21 cellular contexts compared by ENCODE assay signal in genomic region chr1:158037008-158037875, GRCh38. TPM values are rescaled to one million over a fixed set of nuclear protein-coding genes. Genes with fewer than 3 reads are reported as not detected.
DNase-seq lines count a peak whose midpoint lies in the region; ATAC-seq and TF ChIP-seq lines count a peak whose summit lies in the region.
"Had no signal": no experiment of that assay in that cellular context is flagged by ENCODE, and none has a peak within 500 bp of the region (broad histone marks: within the 10 kb centered on the region; RNA-seq: fewer than 3 reads in every experiment).

No MANE protein-coding gene starts in this region.

- CTCF ChIA-PET in SK-N-SH (lab: Yijun Ruan, JAX) (interaction anchor here (0.6 to 1.3 kb wide), 8 partner anchors 9 to 88 kb away, joined by 3 to 7 read pairs (median 3); no protein-coding TSS in a partner anchor), mammary epithelial cell (lab: Charles Lee; ENCODE audit: low non-redundant PET) (interaction anchor here (0.8 to 1.3 kb wide), 3 partner anchors 17 to 179 kb away, joined by 5 to 9 read pairs (median 5); no protein-coding TSS in a partner anchor)

- no peak overlapping the region for H3K4ac ChIP-seq in mesendoderm (ENCODE audit: low read depth, low read length)

- H3K18ac ChIP-seq in mesendoderm (ENCODE audit: low read length): peak overlapping the region; percentile 0

- peak overlapping the region; percentile 32 for H2BK5ac ChIP-seq in mesendoderm (ENCODE audit: low read length)

- no peak overlapping the region for H2BK120ac ChIP-seq in mesendoderm (ENCODE audit: low read depth, low read length)

- H3K79me1 ChIP-seq in mesendoderm (ENCODE audit: low read length): peaks cover 25% of the 10 kb centered on the region

- no TSS peak for BruUV-seq in mammary epithelial cell (replicated peaks; lab: Mats Ljungman, UMichigan)

- H3K9me3 ChIP-seq in SK-N-SH (no peaks in the 10 kb centered on the region), mammary epithelial cell (replicated peaks; ENCODE audit: insufficient read depth, low read length) (no peaks in the 10 kb centered on the region), vagina (no peaks in the 10 kb centered on the region), Peyer's patch (no peaks in the 10 kb centered on the region)
- H3K9me3 ChIP-seq: prostate gland, SJCRH30, tibial nerve had no signal

- H3K27ac ChIP-seq in SK-N-SH (ENCODE audit: low read depth in 2 of 2, low read length in 1 of 2) (peak overlapping the region; percentile 18 to 55; a peak in 3 of 4 replicates), mammary epithelial cell (ENCODE audit: insufficient read depth, low read depth, low read length) (peak overlapping the region; percentile 51), mesendoderm (ENCODE audit: low read depth, low read length) (peak overlapping the region; percentile 45), vagina (peak overlapping the region; percentile 30), Peyer's patch (no peak overlapping the region)
- H3K27ac ChIP-seq: prostate gland, SJCRH30 had no signal

- H3F3A ChIP-seq in SK-N-SH (replicated peaks; ENCODE audit: insufficient read depth): peaks cover 20% of the 10 kb centered on the region

- H3K36me3 ChIP-seq in SK-N-SH (replicated peaks in 1 of 2; ENCODE audit: control insufficient read depth in 1 of 2, insufficient read depth in 2 of 2, low read length in 1 of 2) (peaks cover 0 to 9% of the 10 kb centered on the region in 2 experiments), mammary epithelial cell (ENCODE audit: insufficient read depth, low read length) (peaks cover 3% of the 10 kb centered on the region), mesendoderm (ENCODE audit: control insufficient read depth, insufficient read depth, low read length) (no peaks in the 10 kb centered on the region), vagina (no peaks in the 10 kb centered on the region), Peyer's patch (no peaks in the 10 kb centered on the region)
- H3K36me3 ChIP-seq: prostate gland, SJCRH30 had no signal

- in situ Hi-C loops in mammary epithelial cell (cut with MboI; ENCODE audit: low sequenced_read_pairs in 2 of 2): no loop called here

- intact Hi-C loops in mammary epithelial cell (cut with micrococcal nuclease): loop anchor here (1.0 to 5.0 kb wide), 3 partner anchors 34 to 85 kb away; no protein-coding TSS in a partner anchor
- intact Hi-C loops in vagina (cut with DNase I): loop anchor here (5.0 kb wide), 1 partner anchor 45 kb away; the partner anchor contains the start of gene KIRREL1

- H3K27me3 ChIP-seq in SK-N-SH (ENCODE audit: insufficient read depth) (no peaks in the 10 kb centered on the region), mammary epithelial cell (ENCODE audit: insufficient read depth, low read length) (no peaks in the 10 kb centered on the region), mesendoderm (ENCODE audit: insufficient read depth, low read length, poor library complexity) (no peaks in the 10 kb centered on the region), vagina (no peaks in the 10 kb centered on the region), Peyer's patch (no peaks in the 10 kb centered on the region)
- H3K27me3 ChIP-seq: SJCRH30, tibial nerve had no signal

- H2BK15ac ChIP-seq in mesendoderm (replicated peaks; ENCODE audit: low read depth): no peak overlapping the region

- no peak overlapping the region for H4K5ac ChIP-seq in mesendoderm (ENCODE audit: low read length)

- no peak overlapping the region for H2AK5ac ChIP-seq in mesendoderm (ENCODE audit: low read length)

- ATAC-seq in SK-N-SH treated with all-trans-retinoic acid at 6 μM for 48 hours (no peak; the same call in 2 of the 3 replicates), HG02981 (IDR thresholded peaks at IDR 0.05; ENCODE audit: unreplicated experiment) (no peak)
- ATAC-seq: activated CD8-positive, alpha-beta memory T cell treated with anti-CD3 and anti-CD28 coated beads, Interleukin-2, amount 10 ng/mL, durations not matched to agents 7 days and 5 days; naive thymus-derived CD4-positive, alpha-beta T cell had no signal

- TF ChIP-seq EP300 in SK-N-SH (IDR thresholded peaks at IDR 0.05; ENCODE audit: borderline replicate concordance in 1 of 2, low read depth in 1 of 2, low read length in 1 of 2): no peak

- peaks cover 5 to 42% of the 10 kb centered on the region in 2 experiments; a peak in 3 of 4 replicates for H3K4me1 ChIP-seq in SK-N-SH (ENCODE audit: control insufficient read depth in 1 of 2, insufficient read depth in 2 of 2, low read depth in 1 of 2, low read length in 1 of 2)
- H3K4me1 ChIP-seq in mammary epithelial cell (ENCODE audit: insufficient read depth, low read length): peaks cover 30% of the 10 kb centered on the region
- peaks cover 12% of the 10 kb centered on the region for H3K4me1 ChIP-seq in mesendoderm (ENCODE audit: control insufficient read depth, low read depth, low read length)
- H3K4me1 ChIP-seq in vagina: peaks cover 44% of the 10 kb centered on the region
- peaks cover 0 to 14% (median 0%) of the 10 kb centered on the region in 4 donors for H3K4me1 ChIP-seq in Peyer's patch
- H3K4me1 ChIP-seq: prostate gland had no signal

- TF ChIP-seq CTCF in SK-N-SH (IDR thresholded peaks at IDR 0.05) (no peak), mammary epithelial cell (conservative IDR thresholded peaks at IDR 0.05 in 1 of 2, IDR thresholded peaks at IDR 0.05 in 1 of 2; ENCODE audit: extremely low read depth in 1 of 2, insufficient read depth in 1 of 2, low read depth in 1 of 2, low read length in 2 of 2) (no peak), vagina (IDR thresholded peaks at IDR 0.05) (no peak), Peyer's patch (IDR thresholded peaks at IDR 0.05) (no peak)

- H4K20me1 ChIP-seq in SK-N-SH (ENCODE audit: insufficient read depth) (peaks cover 59% of the 10 kb centered on the region), mammary epithelial cell (ENCODE audit: insufficient read depth, low read length) (peaks cover under 1% of the 10 kb centered on the region)

- no peak overlapping the region for H3K23ac ChIP-seq in mesendoderm (ENCODE audit: low read length)

- peak overlapping the region; percentile 75 for H3K56ac ChIP-seq in mesendoderm (ENCODE audit: low read length)

- peak overlapping the region; percentile 28 for H4K8ac ChIP-seq in mesendoderm (ENCODE audit: low read depth, low read length)

- TF ChIP-seq RAD21 in SK-N-SH (IDR thresholded peaks at IDR 0.05; ENCODE audit: low read length): no peak

- H3K4me3 ChIP-seq in SK-N-SH (ENCODE audit: low read depth in 2 of 2, low read length in 1 of 2) (0 out of 4 replicates have a peak overlapping the region, but pooled peaks of 1 of the 2 experiments have one; percentile 33), mammary epithelial cell (replicated peaks in 1 of 3; ENCODE audit: insufficient read depth in 1 of 3, low read depth in 2 of 3, low read length in 3 of 3) (no peak overlapping the region), mesendoderm (ENCODE audit: low read length) (no peak overlapping the region), vagina (no peak overlapping the region), Peyer's patch (no peak overlapping the region)
- H3K4me3 ChIP-seq: lung, prostate gland, SJCRH30, tibial nerve had no signal

- H3K9ac ChIP-seq in SK-N-SH (peak overlapping the region; percentile 8; the same call in 1 of the 2 replicates), mammary epithelial cell (ENCODE audit: insufficient read depth, low read length) (no peak overlapping the region), mesendoderm (ENCODE audit: low read length) (no peak overlapping the region)

- TF ChIP-seq POLR2A in vagina (IDR thresholded peaks at IDR 0.05) (no peak), Peyer's patch (IDR thresholded peaks at IDR 0.05) (no peak)

- H3K9me2 ChIP-seq in SK-N-SH: no peaks in the 10 kb centered on the region

- WGBS in SK-N-SH (ENCODE audit: low lambda C conversion rate): 64% methylated on average over 17 of the region's 17 CpGs
- 58% methylated on average over 16 of the region's 17 CpGs for WGBS in mammary epithelial cell (ENCODE audit: low coverage, missing lambda C conversion rate)
- no CpG with 5 or more reads among the region's 17 CpGs for WGBS in mesendoderm (ENCODE audit: extremely low coverage, insufficient coverage, low lambda C conversion rate)

- dilution Hi-C loops in mammary epithelial cell (cut with HindIII; ENCODE audit: low sequenced_read_pairs): no loop called here

- POLR2A ChIA-PET in SK-N-SH (lab: Yijun Ruan, JAX): no interaction called here

- peak overlapping the region; percentile 64; the same call in 1 of the 2 replicates for H3K4me2 ChIP-seq in SK-N-SH
- H3K4me2 ChIP-seq in mammary epithelial cell (ENCODE audit: insufficient read depth, low read depth, low read length): peak overlapping the region; percentile 59
- H3K4me2 ChIP-seq in mesendoderm (ENCODE audit: low read length): no peak overlapping the region

- no peak for DNase-seq in SK-N-SH
- DNase-seq in mammary epithelial cell: no peak
- no peak for DNase-seq in mesendoderm
- DNase-seq in vagina (ENCODE audit: extremely low spot score in 2 of 2): no peak
- DNase-seq in Peyer's patch: no peak
- no peak for DNase-seq in AML-193 (lab: John Stamatoyannopoulos, UW)
- DNase-seq: activated CD4-positive, alpha-beta T cell treated with anti-CD3 and anti-CD28 coated beads for 1 hour; activated CD8-positive, alpha-beta memory T cell treated with anti-CD3 and anti-CD28 coated beads, Interleukin-2, amount 10 ng/mL, durations not matched to agents 7 days and 5 days; CD4-positive, alpha-beta memory T cell; cortex of kidney; glutamatergic neuron; naive thymus-derived CD4-positive, alpha-beta T cell; NCI-H2081 treated with DMSO at 0.1 percent for 48 hours; NCI-H524 treated with DMSO at 0.1 percent for 48 hours; T-helper 9 cell had no signal

- no peak overlapping the region for H2AFZ ChIP-seq in SK-N-SH (ENCODE audit: low read depth)
- H2AFZ ChIP-seq in mammary epithelial cell (ENCODE audit: low read depth, low read length): no peak overlapping the region

- H3K79me2 ChIP-seq in SK-N-SH (ENCODE audit: insufficient read depth): peaks cover 100% of the 10 kb centered on the region
- H3K79me2 ChIP-seq in mammary epithelial cell (ENCODE audit: insufficient read depth, low read length): peaks cover 93% of the 10 kb centered on the region
- peaks cover 20% of the 10 kb centered on the region for H3K79me2 ChIP-seq in mesendoderm (ENCODE audit: control insufficient read depth, insufficient read depth, low read length)

RNA-seq across cellular contexts. Expression of gene KIRREL1, which starts 43.8 kb away (rescaled TPM):
- polyA plus RNA-seq in SK-N-SH (2012; rRNA removed): 47.8 and 52.3 TPM in 2 replicates
- polyA plus RNA-seq in SK-N-SH (2012; cell fraction: cytosol; rRNA removed): 32.9 and 42.4 TPM in 2 replicates
- 77.1 and 86.9 TPM in 2 replicates for polyA plus RNA-seq in SK-N-SH (2012; cell fraction: nucleus; rRNA removed)
- total RNA-seq in mammary epithelial cell: 100 to 1,000 TPM in 1 of 2 donors, 10 to 100 TPM in 1; 92.2 to 130 TPM
- polyA plus RNA-seq in mammary epithelial cell: 43.7 TPM
- 159 TPM for polyA minus RNA-seq in mammary epithelial cell
- polyA plus RNA-seq in mesendoderm (2013, experiment 1 of 2): 19.9 TPM
- polyA plus RNA-seq in mesendoderm (2013, experiment 2 of 2): 19.5 TPM
- total RNA-seq in vagina: 34.9 TPM
- 10 to 100 TPM in 3 of 4 donors, 1 to 10 TPM in 1; 2.8 to 29.7 (median 11.1) TPM for total RNA-seq in Peyer's patch
- total RNA-seq: activated CD8-positive, alpha-beta memory T cell treated with anti-CD3 and anti-CD28 coated beads, Interleukin-2, amount 10 ng/mL, durations not matched to agents 7 days and 5 days; CD4-positive, alpha-beta memory T cell; naive thymus-derived CD4-positive, alpha-beta T cell had no signal
- polyA plus RNA-seq: CD4-positive, alpha-beta memory T cell; naive thymus-derived CD4-positive, alpha-beta T cell had no signal

Comparison
In these comparisons a context has a peak if more than half of its experiments do, and no peak if none do; other contexts are left out.
1. H3K27ac ChIP-seq: peak in SK-N-SH (2 of 2), mammary epithelial cell (single experiment), mesendoderm (single experiment) and vagina (single experiment); none in Peyer's patch (0 of 4).